In genomic region chr11:35214792-35215193, GRCh38 we compare ENCODE assay signal across 8 cellular contexts.
DNase-seq lines count a peak whose midpoint lies in the region; TF ChIP-seq lines count a peak whose summit lies in the region.

No MANE protein-coding gene starts in this region.

- H2BK15ac ChIP-seq in H9 (ENCODE audit: low read depth, low read length), result no peak overlapping the region

- H3T11ph ChIP-seq in H9 (ENCODE audit: low read length), result no peak overlapping the region

- WGBS in H9 (ENCODE audit: extremely low coverage, insufficient read length, low lambda C conversion rate), result no CpG with 5 or more reads among the region's 1 CpG

- H4K20me1 ChIP-seq in H9 (ENCODE audit: control insufficient read depth, insufficient read depth, insufficient read length), result no peaks in the 10 kb centered on the region

- no peak overlapping the region for H2AK5ac ChIP-seq in H9 (ENCODE audit: insufficient read length, low read length)

- H3K9ac ChIP-seq in H9 (ENCODE audit: extremely low read depth, insufficient read length, low read length), result no peak overlapping the region

- H2AFZ ChIP-seq in H9 (ENCODE audit: low read length), result no peak overlapping the region

- peak overlapping the region; percentile 56 to 84 (median 59); a peak in 2 of 7 replicates for H3K27ac Mint-ChIP-seq in H9
- peak overlapping the region; percentile 41 for H3K27ac Mint-ChIP-seq in activated CD4-positive, alpha-beta T cell treated with anti-CD3 and anti-CD28 coated beads, Interleukin-2, amount 10 ng/mL, durations not matched to agents 24 days and 14 days

- no peaks in the 10 kb centered on the region for H3K9me3 ChIP-seq in H9 (ENCODE audit: control insufficient read depth, low read depth, low read length)

- intact Hi-C loops in activated CD4-positive, alpha-beta T cell treated with anti-CD3 and anti-CD28 coated beads, Interleukin-2, amount 10 ng/mL, durations not matched to agents 24 days and 14 days (cut with micrococcal nuclease), result loop anchor here (5.0 kb wide), 1 partner anchor 37 kb away; no protein-coding TSS in a partner anchor

- H3K23ac ChIP-seq in H9 (ENCODE audit: insufficient read length, low read depth, low read length), result no peak overlapping the region

- no peaks in the 10 kb centered on the region; a peak in 2 of 7 replicates for H3K36me3 Mint-ChIP-seq in H9 (ENCODE audit: insufficient read depth in 1 of 3, low read depth in 3 of 3)
- H3K36me3 Mint-ChIP-seq in activated CD4-positive, alpha-beta T cell treated with anti-CD3 and anti-CD28 coated beads, Interleukin-2, amount 10 ng/mL, durations not matched to agents 24 days and 14 days (ENCODE audit: low read depth), result peaks cover 93% of the 10 kb centered on the region

- H3K79me2 ChIP-seq in H9 (ENCODE audit: insufficient read depth, low read length), result no peaks in the 10 kb centered on the region

- H3K4me3 ChIP-seq in fibroblast of the aortic adventitia (ENCODE audit: low read depth, low read length), result no peak overlapping the region

- peaks cover 28 to 36% of the 10 kb centered on the region in 2 experiments for H3K4me1 Mint-ChIP-seq in H9
- H3K4me1 Mint-ChIP-seq in activated CD4-positive, alpha-beta T cell treated with anti-CD3 and anti-CD28 coated beads, Interleukin-2, amount 10 ng/mL, durations not matched to agents 24 days and 14 days, result peaks cover 36% of the 10 kb centered on the region

- H3K4me3 Mint-ChIP-seq in H9, result no peak overlapping the region
- no peak overlapping the region for H3K4me3 Mint-ChIP-seq in activated CD4-positive, alpha-beta T cell treated with anti-CD3 and anti-CD28 coated beads, Interleukin-2, amount 10 ng/mL, durations not matched to agents 24 days and 14 days

- no peaks in the 10 kb centered on the region for H3K27me3 ChIP-seq in H9 (ENCODE audit: insufficient read depth, low read length)

- no peaks in the 10 kb centered on the region for H3K23me2 ChIP-seq in H9 (ENCODE audit: insufficient read length, low read depth, low read length, poor library complexity, severe bottlenecking)

- no peak overlapping the region for H3K56ac ChIP-seq in H9 (ENCODE audit: insufficient read length, low read depth, low read length)

- H2BK12ac ChIP-seq in H9 (ENCODE audit: insufficient read length, low read depth, low read length), result no peak overlapping the region

- peaks cover 11% of the 10 kb centered on the region; the same call in 1 of the 2 replicates for H3K4me1 ChIP-seq in H9 (ENCODE audit: insufficient read depth, low read length)

- H3K4me2 ChIP-seq in H9 (ENCODE audit: insufficient read depth, insufficient read length, low read length), result no peak overlapping the region

- no peaks in the 10 kb centered on the region for H3K27me3 Mint-ChIP-seq in H9 (ENCODE audit: low read depth)
- no peaks in the 10 kb centered on the region for H3K27me3 Mint-ChIP-seq in activated CD4-positive, alpha-beta T cell treated with anti-CD3 and anti-CD28 coated beads, Interleukin-2, amount 10 ng/mL, durations not matched to agents 24 days and 14 days

- H3K27ac ChIP-seq in H9 (ENCODE audit: insufficient read length, low read depth, low read length), result no peak overlapping the region

- H3K14ac ChIP-seq in H9 (ENCODE audit: insufficient read depth, low read length), result no peak overlapping the region

- TF ChIP-seq CTCF in H9 (conservative IDR thresholded peaks at IDR 0.05), result no peak
- no peak for TF ChIP-seq CTCF in fibroblast of the aortic adventitia (IDR thresholded peaks at IDR 0.05; ENCODE audit: insufficient read depth, low read length)

- H3K18ac ChIP-seq in H9 (ENCODE audit: insufficient read length, low read depth, low read length), result peak overlapping the region; percentile 2

- H3K79me1 ChIP-seq in H9 (ENCODE audit: insufficient read depth, low read depth, low read length, poor library complexity, severe bottlenecking), result no peaks in the 10 kb centered on the region

- H3K9me3 Mint-ChIP-seq in H9, result peaks cover 3 to 4% of the 10 kb centered on the region in 2 experiments; a peak in 3 of 5 replicates
- H3K9me3 Mint-ChIP-seq in activated CD4-positive, alpha-beta T cell treated with anti-CD3 and anti-CD28 coated beads, Interleukin-2, amount 10 ng/mL, durations not matched to agents 24 days and 14 days, result peaks cover 1% of the 10 kb centered on the region

- H4K5ac ChIP-seq in H9 (ENCODE audit: insufficient read length, low read depth, low read length), result no peak overlapping the region

- no peak overlapping the region for H2BK120ac ChIP-seq in H9 (ENCODE audit: low read depth, low read length, poor library complexity, severe bottlenecking)

- no peak overlapping the region for H4K91ac ChIP-seq in H9 (ENCODE audit: insufficient read length, low read depth, low read length)

- DNase-seq in H9, result peak; percentile 66
- no peak for DNase-seq in activated CD4-positive, alpha-beta T cell treated with anti-CD3 and anti-CD28 coated beads, Interleukin-2, amount 10 ng/mL, durations not matched to agents 24 days and 14 days
- peak; percentile 95 for DNase-seq in fibroblast of the aortic adventitia (ENCODE audit: low read depth)
- DNase-seq in stimulated activated CD8-positive, alpha-beta memory T cell treated with anti-CD3 and anti-CD28 coated beads, Interleukin-12 subunit alpha, Interleukin-12 subunit beta, amount 100 ng/mL, for 24 hours (ENCODE audit: extremely low read depth), result peak; percentile 9
- DNase-seq in cortex of kidney (lab: John Stamatoyannopoulos, UW), result no peak
- DNase-seq in NCI-H2171 treated with DMSO at 0.1 percent for 48 hours (lab: John Stamatoyannopoulos, UW), result no peak
- no peak for DNase-seq in cerebellar nuclear complex (lab: John Stamatoyannopoulos, UW)
- no peak for DNase-seq in NCI-H2081 (lab: John Stamatoyannopoulos, UW)

- no peak overlapping the region for H4K8ac ChIP-seq in H9 (replicated peaks; ENCODE audit: insufficient read length, low read depth, low read length)

- H3K4ac ChIP-seq in H9 (ENCODE audit: low read depth, low read length), result no peak overlapping the region

- no peak overlapping the region for H2BK5ac ChIP-seq in H9 (ENCODE audit: insufficient read length, low read length)

- H2BK20ac ChIP-seq in H9 (ENCODE audit: low read depth, low read length, poor library complexity, severe bottlenecking), result no peak overlapping the region

Comparison
In these comparisons a context has a peak if more than half of its experiments do, and no peak if none do; other contexts are left out.
1. DNase-seq: peak in H9 (single experiment), fibroblast of the aortic adventitia (single experiment) and stimulated activated CD8-positive, alpha-beta memory T cell treated with anti-CD3 and anti-CD28 coated beads, Interleukin-12 subunit alpha, Interleukin-12 subunit beta, amount 100 ng/mL, for 24 hours (single experiment); none in activated CD4-positive, alpha-beta T cell treated with anti-CD3 and anti-CD28 coated beads, Interleukin-2, amount 10 ng/mL, durations not matched to agents 24 days and 14 days (single experiment), cortex of kidney (single experiment), NCI-H2171 treated with DMSO at 0.1 percent for 48 hours (single experiment), cerebellar nuclear complex (0 of 2) and NCI-H2081 (0 of 2).